ENCODE assay signal across 16 cellular contexts in genomic region chr5:109803854-109804253, GRCh38.
"Had no signal": no experiment of that assay in that cellular context is flagged by ENCODE, and none has a peak within 500 bp of the region (broad histone marks: within the 10 kb centered on the region; RNA-seq: fewer than 3 reads in every experiment).

No MANE protein-coding gene starts in this region.

- H3K4me3 ChIP-seq: ovary, skin epidermis, transverse colon had no signal

- H3K4me1 ChIP-seq: transverse colon had no signal

- ATAC-seq: activated CD8-positive, alpha-beta T cell treated with anti-CD3 and anti-CD28 coated beads for 36 hours; activated T-cell treated with anti-CD3 and anti-CD28 coated beads, Interleukin-2, amount 50 U/mL, for 72 hours; left colon; stimulated activated effector memory CD8-positive, alpha-beta T cell treated with anti-CD3 and anti-CD28 coated beads, Interleukin-12 subunit alpha, Interleukin-12 subunit beta, amount 100 ng/mL, for 72 hours had no signal

- H3K36me3 ChIP-seq: ovary had no signal

- H3K9me3 ChIP-seq: ovary, transverse colon had no signal

- H3K27ac Mint-ChIP-seq: activated T-cell treated with anti-CD3 and anti-CD28 coated beads, Interleukin-2, amount 50 U/mL, for 72 hours; memory B cell; stimulated activated effector memory CD8-positive, alpha-beta T cell treated with anti-CD3 and anti-CD28 coated beads, Interleukin-12 subunit alpha, Interleukin-12 subunit beta, amount 100 ng/mL, for 72 hours had no signal

- H3K27ac ChIP-seq: ovary, skin epidermis, transverse colon, VCaP had no signal

- H3K9me3 Mint-ChIP-seq: activated CD8-positive, alpha-beta T cell treated with anti-CD3 and anti-CD28 coated beads for 36 hours; activated naive CD8-positive, alpha-beta T cell treated with anti-CD3 and anti-CD28 coated beads, Interleukin-2, amount 10 ng/mL, durations not matched to agents 7 days and 5 days; memory B cell; stimulated activated effector memory CD8-positive, alpha-beta T cell treated with anti-CD3 and anti-CD28 coated beads, Interleukin-12 subunit alpha, Interleukin-12 subunit beta, amount 100 ng/mL, for 72 hours had no signal

- H3K4me3 Mint-ChIP-seq: activated CD8-positive, alpha-beta T cell treated with anti-CD3 and anti-CD28 coated beads for 36 hours; activated naive CD8-positive, alpha-beta T cell treated with anti-CD3 and anti-CD28 coated beads, Interleukin-2, amount 10 ng/mL, durations not matched to agents 7 days and 5 days; activated T-cell treated with anti-CD3 and anti-CD28 coated beads, Interleukin-2, amount 50 U/mL, for 72 hours; memory B cell; stimulated activated effector memory CD8-positive, alpha-beta T cell treated with anti-CD3 and anti-CD28 coated beads, Interleukin-12 subunit alpha, Interleukin-12 subunit beta, amount 100 ng/mL, for 72 hours had no signal

- H3K27me3 ChIP-seq: ovary, transverse colon had no signal

- H3K27me3 Mint-ChIP-seq: activated CD8-positive, alpha-beta T cell treated with anti-CD3 and anti-CD28 coated beads for 36 hours; activated naive CD8-positive, alpha-beta T cell treated with anti-CD3 and anti-CD28 coated beads, Interleukin-2, amount 10 ng/mL, durations not matched to agents 7 days and 5 days; memory B cell had no signal

- DNase-seq: activated CD8-positive, alpha-beta memory T cell treated with anti-CD3 and anti-CD28 coated beads, Interleukin-2, amount 50 U/mL, for 4 hours; activated CD8-positive, alpha-beta T cell treated with anti-CD3 and anti-CD28 coated beads for 36 hours; activated naive CD8-positive, alpha-beta T cell treated with anti-CD3 and anti-CD28 coated beads, Interleukin-2, amount 10 ng/mL, durations not matched to agents 7 days and 5 days; activated T-cell treated with anti-CD3 and anti-CD28 coated beads, Interleukin-2, amount 50 U/mL, for 72 hours; anterior cingulate cortex; foreskin melanocyte; hippocampal formation; left colon; ovary; retina; T-helper 1 cell; transverse colon had no signal

- H3K4me1 Mint-ChIP-seq: activated naive CD8-positive, alpha-beta T cell treated with anti-CD3 and anti-CD28 coated beads, Interleukin-2, amount 10 ng/mL, durations not matched to agents 7 days and 5 days; memory B cell; stimulated activated effector memory CD8-positive, alpha-beta T cell treated with anti-CD3 and anti-CD28 coated beads, Interleukin-12 subunit alpha, Interleukin-12 subunit beta, amount 100 ng/mL, for 72 hours had no signal
